ENCODE assay signal across 28 cellular contexts in genomic region chr9:79642671-79643070, GRCh38.
"Had no signal": no experiment of that assay in that cellular context is flagged by ENCODE, and none has a peak within 500 bp of the region (broad histone marks: within the 10 kb centered on the region; RNA-seq: fewer than 3 reads in every experiment).

No MANE protein-coding gene starts in this region.

- H3K36me3 ChIP-seq: adrenal gland, brain microvascular endothelial cell had no signal

- H3K4me3 Mint-ChIP-seq: activated CD4-positive, alpha-beta T cell treated with anti-CD3 and anti-CD28 coated beads for 36 hours; activated CD4-positive, alpha-beta T cell treated with anti-CD3 and anti-CD28 coated beads, Interleukin-2, amount 10 ng/mL, durations not matched to agents 7 days and 5 days; activated CD8-positive, alpha-beta T cell treated with anti-CD3 and anti-CD28 coated beads, Interleukin-2, amount 10 ng/mL, durations not matched to agents 7 days and 5 days; activated T-cell treated with anti-CD3 and anti-CD28 coated beads, Interleukin-2, amount 50 U/mL, for 24 hours had no signal

- DNase-seq: activated CD4-positive, alpha-beta T cell treated with anti-CD3 and anti-CD28 coated beads for 36 hours; activated CD4-positive, alpha-beta T cell treated with anti-CD3 and anti-CD28 coated beads, Interleukin-2, amount 10 ng/mL, durations not matched to agents 7 days and 5 days; activated CD4-positive, alpha-beta T cell treated with anti-CD3 and anti-CD28 coated beads, Interleukin-2, amount 50 U/mL, for 48 hours; activated CD8-positive, alpha-beta T cell treated with anti-CD3 and anti-CD28 coated beads, Interleukin-2, amount 10 ng/mL, durations not matched to agents 7 days and 5 days; activated gamma-delta T cell; activated naive CD4-positive, alpha-beta T cell treated with Interleukin-2 at 50 U/mL for 16 hours; activated T-cell treated with anti-CD3 and anti-CD28 coated beads, Interleukin-2, amount 50 U/mL, for 24 hours; adrenal gland; anterior cingulate cortex; brain microvascular endothelial cell; central memory CD4-positive, alpha-beta T cell; Karpas-422; KBM-7; NCI-H1105; NCI-H1436; NCI-H1694; NCI-H2029; NCI-H2171; NCI-H446; NCI-H510A treated with DMSO at 0.1 percent for 48 hours; NCI-H526 treated with DMSO at 0.1 percent for 48 hours; NCI-H774; SHP77; SJCRH30 had no signal

- H3K4me3 ChIP-seq: adrenal gland, SJCRH30, SK-N-MC had no signal

- H3K27ac ChIP-seq: adrenal gland, brain microvascular endothelial cell, SJCRH30, SK-N-MC had no signal

- H3K27me3 Mint-ChIP-seq: activated CD4-positive, alpha-beta T cell treated with anti-CD3 and anti-CD28 coated beads for 36 hours; activated CD4-positive, alpha-beta T cell treated with anti-CD3 and anti-CD28 coated beads, Interleukin-2, amount 10 ng/mL, durations not matched to agents 7 days and 5 days; activated T-cell treated with anti-CD3 and anti-CD28 coated beads, Interleukin-2, amount 50 U/mL, for 24 hours had no signal

- H3K9me3 ChIP-seq: adrenal gland had no signal

- H3K27me3 ChIP-seq: adrenal gland, brain microvascular endothelial cell, SJCRH30 had no signal

- FAIRE-seq: TTC549 had no signal

- H3K27ac Mint-ChIP-seq: activated CD4-positive, alpha-beta T cell treated with anti-CD3 and anti-CD28 coated beads for 36 hours; activated CD4-positive, alpha-beta T cell treated with anti-CD3 and anti-CD28 coated beads, Interleukin-2, amount 10 ng/mL, durations not matched to agents 7 days and 5 days; activated CD8-positive, alpha-beta T cell treated with anti-CD3 and anti-CD28 coated beads, Interleukin-2, amount 10 ng/mL, durations not matched to agents 7 days and 5 days; activated naive CD4-positive, alpha-beta T cell treated with anti-CD3 and anti-CD28 coated beads, Interleukin-2, amount 50 U/mL, for 72 hours; activated T-cell treated with anti-CD3 and anti-CD28 coated beads, Interleukin-2, amount 50 U/mL, for 24 hours; activated T-helper 2 cell treated with anti-CD3 and anti-CD28 coated beads, Interferon-gamma antibody, Interleukin-2, Interleukin-4, amounts not matched to agents 10 μg/mL and 5 μg/mL and 100 μg/mL, durations not matched to agents 14 hours and 24 hours and 36 hours had no signal
